Comparison of ENCODE assay signal across 12 cellular contexts in genomic region chr6:145865175-145865574, GRCh38. TPM values are rescaled to one million over a fixed set of nuclear protein-coding genes. Genes with fewer than 3 reads are reported as not detected.
DNase-seq lines count a peak whose midpoint lies in the region; ATAC-seq, FAIRE-seq and TF ChIP-seq lines count a peak whose summit lies in the region.
"Had no signal": no experiment of that assay in that cellular context is flagged by ENCODE, and none has a peak within 500 bp of the region (broad histone marks: within the 10 kb centered on the region; RNA-seq: fewer than 3 reads in every experiment).

No MANE protein-coding gene starts in this region.

- H3K79me2 ChIP-seq in K562 (ENCODE audit: control insufficient read depth, insufficient read depth, low read length) (no peaks in the 10 kb centered on the region), mammary epithelial cell (ENCODE audit: insufficient read depth, low read length) (no peaks in the 10 kb centered on the region)

- H4K20me1 ChIP-seq in K562 (replicated peaks; ENCODE audit: control insufficient read depth, insufficient read depth, low read length) = no peaks in the 10 kb centered on the region
- H4K20me1 ChIP-seq in mammary epithelial cell (ENCODE audit: insufficient read depth, low read length) = no peaks in the 10 kb centered on the region

- BruUV-seq in K562 (replicated peaks; lab: Mats Ljungman, UMichigan) (no TSS peak), mammary epithelial cell (replicated peaks; lab: Mats Ljungman, UMichigan) (no TSS peak)

- CTCF ChIA-PET in CD8-positive, alpha-beta T cell (lab: Charles Lee) = interaction anchor here (1.0 kb wide), 1 partner anchor 23 kb away, joined by 4 read pairs; no protein-coding TSS in a partner anchor
- CTCF ChIA-PET in K562 (lab: Yijun Ruan, JAX; ENCODE audit: low intra/inter-chr PET ratio) = no interaction called here
- CTCF ChIA-PET in mammary epithelial cell (lab: Charles Lee; ENCODE audit: low non-redundant PET) = no interaction called here

- H3K9me1 ChIP-seq in K562 (ENCODE audit: control insufficient read depth, insufficient read depth, low read length) = no peaks in the 10 kb centered on the region

- H3K9ac ChIP-seq in K562 (ENCODE audit: insufficient read depth in 1 of 2, low read depth in 2 of 2, low read length in 2 of 2) (no peak overlapping the region), mammary epithelial cell (ENCODE audit: insufficient read depth, low read length) (no peak overlapping the region)

- H3K9me3 Mint-ChIP-seq in CD8-positive, alpha-beta T cell = no peaks in the 10 kb centered on the region

- ATAC-seq in CD8-positive, alpha-beta T cell = peak; percentile 46
- ATAC-seq in GM19452 (IDR thresholded peaks at IDR 0.05; ENCODE audit: unreplicated experiment) (peak; percentile 40), HG03196 (IDR thresholded peaks at IDR 0.05; ENCODE audit: unreplicated experiment) (peak; percentile 32), K562 (no peak), HG03097 (IDR thresholded peaks at IDR 0.05; ENCODE audit: low FRiP score, unreplicated experiment) (no peak)

- no peaks in the 10 kb centered on the region for H3K27me3 ChIP-seq in CD8-positive, alpha-beta T cell (ENCODE audit: insufficient read depth, low read length)
- H3K27me3 ChIP-seq in K562 (ENCODE audit: control insufficient read depth in 2 of 2, insufficient read depth in 2 of 2, low read length in 2 of 2) = no peaks in the 10 kb centered on the region
- no peaks in the 10 kb centered on the region for H3K27me3 ChIP-seq in mammary epithelial cell (ENCODE audit: insufficient read depth, low read length)
- H3K27me3 ChIP-seq: vagina had no signal

- intact Hi-C loops in CD8-positive, alpha-beta T cell (cut with DNase I, micrococcal nuclease) = no loop called here
- intact Hi-C loops in K562 (cut with micrococcal nuclease) = no loop called here
- intact Hi-C loops in mammary epithelial cell (cut with micrococcal nuclease) = no loop called here

- H3K27ac Mint-ChIP-seq in CD8-positive, alpha-beta T cell = peak overlapping the region; percentile 90

- dilution Hi-C loops in mammary epithelial cell (cut with HindIII; ENCODE audit: low sequenced_read_pairs) = no loop called here

- no peak for DNase-seq in CD8-positive, alpha-beta T cell
- DNase-seq in K562 (ENCODE audit: extremely low read depth in 1 of 4, low spot score in 3 of 4) (no peak), MV-4-11 (lab: John Stamatoyannopoulos, UW) (no peak), mammary epithelial cell (no peak), foreskin melanocyte (no peak)
- DNase-seq: DMS 273 treated with DMSO at 0.1 percent for 48 hours, H7, T1000 had no signal

- no peaks in the 10 kb centered on the region for H3K9me3 ChIP-seq in CD8-positive, alpha-beta T cell (ENCODE audit: low read length)
- H3K9me3 ChIP-seq in K562 (replicated peaks; ENCODE audit: control insufficient read depth, insufficient read depth, low read depth, low read length) (0 out of 2 replicates have a peak, but pooled peaks cover 2% of the 10 kb centered on the region), mammary epithelial cell (replicated peaks; ENCODE audit: insufficient read depth, low read length) (peaks cover 5% of the 10 kb centered on the region)
- H3K9me3 ChIP-seq: vagina had no signal

- FAIRE-seq in K562 (lab: Jason Lieb, UNC) = no peak

- no peaks in the 10 kb centered on the region for H3K36me3 ChIP-seq in CD8-positive, alpha-beta T cell (ENCODE audit: insufficient read depth, low read length)
- no peaks in the 10 kb centered on the region for H3K36me3 ChIP-seq in K562 (ENCODE audit: control insufficient read depth, insufficient read depth, low read length)
- H3K36me3 ChIP-seq in mammary epithelial cell (ENCODE audit: insufficient read depth, low read length) = no peaks in the 10 kb centered on the region

- peaks cover 9% of the 10 kb centered on the region for H3K36me3 Mint-ChIP-seq in CD8-positive, alpha-beta T cell

- WGBS in K562 (ENCODE audit: insufficient coverage, low coverage, missing lambda C conversion rate) = 7% methylated on average over 2 of the region's 2 CpGs
- 42% methylated on average over 2 of the region's 2 CpGs for WGBS in mammary epithelial cell (ENCODE audit: low coverage, missing lambda C conversion rate)

- H3K4me1 Mint-ChIP-seq in CD8-positive, alpha-beta T cell (ENCODE audit: low read depth) = peaks cover 40% of the 10 kb centered on the region

- no peak for TF ChIP-seq RAD21 in K562 (CRISPR knock-in tag; conservative IDR thresholded peaks at IDR 0.05 in 1 of 2, IDR thresholded peaks at IDR 0.05 in 1 of 2)

- peaks cover 22% of the 10 kb centered on the region for H3K4me1 ChIP-seq in CD8-positive, alpha-beta T cell (ENCODE audit: insufficient read depth, low read length)
- H3K4me1 ChIP-seq in K562 (replicated peaks in 1 of 2; ENCODE audit: control insufficient read depth in 2 of 2, insufficient read depth in 2 of 2, low read length in 2 of 2) (no peaks in the 10 kb centered on the region), mammary epithelial cell (ENCODE audit: insufficient read depth, low read length) (no peaks in the 10 kb centered on the region)
- H3K4me1 ChIP-seq: vagina had no signal

- H3K27me3 Mint-ChIP-seq in CD8-positive, alpha-beta T cell (ENCODE audit: low read depth) = no peaks in the 10 kb centered on the region

- no peak overlapping the region for H2AFZ ChIP-seq in K562 (ENCODE audit: low read depth, low read length)
- H2AFZ ChIP-seq in mammary epithelial cell (ENCODE audit: low read depth, low read length) = no peak overlapping the region

- H3K4me3 ChIP-seq in CD8-positive, alpha-beta T cell (ENCODE audit: low read depth, low read length) = no peak overlapping the region
- H3K4me3 ChIP-seq in K562 (no peak overlapping the region), mammary epithelial cell (replicated peaks in 1 of 3; ENCODE audit: insufficient read depth in 1 of 3, low read depth in 2 of 3, low read length in 3 of 3) (no peak overlapping the region)
- H3K4me3 ChIP-seq: vagina had no signal

- POLR2A ChIA-PET in CD8-positive, alpha-beta T cell (lab: Charles Lee) = interaction anchor here (1.2 to 2.0 kb wide), 3 partner anchors 50 to 130 kb away, joined by 5 to 9 read pairs (median 8); partner anchors contain the start of genes EPM2A, FBXO30 and SHPRH
- POLR2A ChIA-PET in K562 (lab: Yijun Ruan, JAX) = no interaction called here

- H3K4me3 Mint-ChIP-seq in CD8-positive, alpha-beta T cell = no peak overlapping the region

- no peak for TF ChIP-seq EP300 in K562 (IDR thresholded peaks at IDR 0.05; ENCODE audit: low read length)

- no peak overlapping the region for H3K27ac ChIP-seq in CD8-positive, alpha-beta T cell (ENCODE audit: low read depth, low read length)
- H3K27ac ChIP-seq in K562 (ENCODE audit: extremely low read depth, low read depth, low read length) (no peak overlapping the region), mammary epithelial cell (ENCODE audit: insufficient read depth, low read depth, low read length) (no peak overlapping the region)
- H3K27ac ChIP-seq: vagina had no signal

- H3K4me2 ChIP-seq in K562 (ENCODE audit: insufficient read depth, low read length) = no peak overlapping the region
- H3K4me2 ChIP-seq in mammary epithelial cell (ENCODE audit: insufficient read depth, low read depth, low read length) = no peak overlapping the region

- no peak for TF ChIP-seq CTCF in CD8-positive, alpha-beta T cell (IDR thresholded peaks at IDR 0.05)
- no peak for TF ChIP-seq CTCF in K562 (IDR thresholded peaks at IDR 0.05 in 2 of 3, conservative IDR thresholded peaks at IDR 0.05 in 1 of 3; ENCODE audit: insufficient read depth in 2 of 3, low read depth in 1 of 3, low read length in 3 of 3)
- TF ChIP-seq CTCF in mammary epithelial cell (conservative IDR thresholded peaks at IDR 0.05 in 1 of 2, IDR thresholded peaks at IDR 0.05 in 1 of 2; ENCODE audit: extremely low read depth in 1 of 2, insufficient read depth in 1 of 2, low read depth in 1 of 2, low read length in 2 of 2) = no peak

- in situ Hi-C loops in K562 (cut with MboI) = no loop called here
- in situ Hi-C loops in mammary epithelial cell (cut with MboI; ENCODE audit: low sequenced_read_pairs in 2 of 2) = no loop called here

- TF ChIP-seq POLR2A in K562 (conservative IDR thresholded peaks at IDR 0.05) = no peak

TF ChIP-seq in K562, 482 proteins besides CTCF, POLR2A, EP300 and RAD21:
- TF ChIP-seq DACH1 (IDR thresholded peaks at IDR 0.05; ENCODE audit: partially characterized antibody) = peak; percentile 32
- no peak for TF ChIP-seq NR2C1 (IDR thresholded peaks at IDR 0.05)
- TF ChIP-seq NR2C1 (tag; IDR thresholded peaks at IDR 0.05) = peak; percentile 40; the same call in 1 of the 2 replicates
- no peak for TF ChIP-seq SETDB1 (IDR thresholded peaks at IDR 0.05; ENCODE audit: low read length)
- no peak for TF ChIP-seq ELK3 (CRISPR knock-in tag; IDR thresholded peaks at IDR 0.05)

RNA-seq across cellular contexts. Expression of gene FBXO30, which starts 50.6 kb away (rescaled TPM):
- total RNA-seq in CD8-positive, alpha-beta T cell = 1 to 10 TPM; 1.5 to 1.7 TPM
- total RNA-seq in K562 (2011; cell fraction: chromatin; rRNA removed; ENCODE audit: low replicate concordance) = 6.6 and 33.3 TPM in 2 replicates
- 3.3 and 6.4 TPM in 2 replicates for total RNA-seq in K562 (2011; cell fraction: nucleolus; rRNA removed)
- total RNA-seq in K562 (2011; cell fraction: nucleoplasm; rRNA removed) = 13.1 and 22.1 TPM in 2 replicates
- total RNA-seq in K562 (2014; rRNA removed) (5.5 and 5.9 TPM in 2 replicates), K562 (2014; rRNA removed; fragmentation: Illumina TruSeq; extraction: Trizol) (9.4 and 10.0 TPM in 2 replicates), K562 (2015; rRNA removed; fragmentation: Illumina TruSeq; extraction: Trizol) (6.7 and 7.1 TPM in 2 replicates), K562 (2021) (11.1 and 11.8 TPM in 2 replicates), mammary epithelial cell (10 to 100 TPM; 10.9 to 14.2 TPM)
- polyA plus RNA-seq in K562 (2011; rRNA removed) (9.0 and 12.8 TPM in 2 replicates), K562 (2014; fragmentation: Illumina TruSeq; extraction: Trizol) (9.6 and 10.0 TPM in 2 replicates), K562 (2014; fragmentation: Nextera tagmentation; extraction: Ambion mirVana) (1 to 10 TPM; 3.6 to 3.7 TPM), K562 (2014; rRNA removed) (6.7 and 7.1 TPM in 2 replicates), mammary epithelial cell (3.5 TPM)
- 1.8 and 4.4 TPM in 2 replicates for polyA plus RNA-seq in K562 (2011; cell fraction: cytosol; rRNA removed)
- polyA plus RNA-seq in K562 (2011; cell fraction: nucleus; rRNA removed) = 4.8 and 6.1 TPM in 2 replicates
- 6.8 and 7.8 TPM in 2 replicates for polyA plus RNA-seq in K562 (2012)
- 27.3 and 27.8 TPM in 2 replicates for polyA minus RNA-seq in K562 (2011; rRNA and poly(A)+ RNA removed)
- 5.6 and 7.0 TPM in 2 replicates for polyA minus RNA-seq in K562 (2011; cell fraction: cytosol; rRNA and poly(A)+ RNA removed)
- 13.2 and 24.0 TPM in 2 replicates for polyA minus RNA-seq in K562 (2011; cell fraction: nucleus; rRNA and poly(A)+ RNA removed)
- polyA minus RNA-seq in mammary epithelial cell = 5.0 TPM

Comparison
In these comparisons a context has a peak if more than half of its experiments do, and no peak if none do; other contexts are left out.
1. ATAC-seq: peak in CD8-positive, alpha-beta T cell (single experiment), GM19452 (single experiment) and HG03196 (single experiment); none in K562 (single experiment) and HG03097 (single experiment).